Comparison of ENCODE assay signal across 15 cellular contexts in the genomic region with DNA sequence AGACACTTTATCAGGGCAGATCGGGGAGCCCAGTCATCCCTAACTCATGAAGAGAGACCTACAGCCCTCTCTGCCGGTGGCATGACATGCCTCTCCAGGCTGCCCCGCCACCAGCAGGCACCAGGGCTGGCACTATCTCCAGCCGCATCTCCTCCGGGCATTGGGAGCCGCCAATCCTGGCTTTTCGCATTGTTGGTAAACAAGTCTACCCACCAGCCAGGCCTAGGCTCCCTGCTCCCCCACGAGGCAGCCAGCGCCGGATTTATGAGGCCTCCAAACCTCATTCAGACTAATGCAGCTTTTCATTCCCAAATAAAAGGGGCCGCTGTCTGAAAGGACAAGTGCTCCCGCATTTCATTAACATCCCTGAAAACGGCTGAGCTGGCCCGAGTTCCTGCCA. TPM values are rescaled to one million over a fixed set of nuclear protein-coding genes. Genes with fewer than 3 reads are reported as not detected.
DNase-seq lines count a peak whose midpoint lies in the region; TF ChIP-seq lines count a peak whose summit lies in the region.
"Had no signal": no experiment of that assay in that cellular context is flagged by ENCODE, and none has a peak within 500 bp of the region (broad histone marks: within the 10 kb centered on the region; RNA-seq: fewer than 3 reads in every experiment).

No MANE protein-coding gene starts in this region.

- H3K9me3 ChIP-seq in BE2C, result no peaks in the 10 kb centered on the region
- H3K9me3 ChIP-seq: left lung, transverse colon had no signal

- TF ChIP-seq CTCF in BE2C (IDR thresholded peaks at IDR 0.05; ENCODE audit: low read depth, low read length), result no peak

- no peak overlapping the region for H3K4me3 ChIP-seq in BE2C (ENCODE audit: low read depth, low read length)
- H3K4me3 ChIP-seq: left lung, transverse colon had no signal

- peak; percentile 12 for DNase-seq in G401 (ENCODE audit: low spot score)
- peak; percentile 71 for DNase-seq in NCI-H1105 treated with DMSO at 0.1 percent for 48 hours (lab: John Stamatoyannopoulos, UW)
- peak in 40 of 56 donors; percentile 12 to 68 (median 42) for DNase-seq in amygdala (lab: John Stamatoyannopoulos, UW)
- DNase-seq in medulla oblongata (ENCODE audit: extremely low spot score), result peak; percentile 68
- no peak for DNase-seq in stimulated activated CD4-positive, alpha-beta T cell treated with anti-CD3 and anti-CD28 coated beads, Interleukin-4, amount 100 ng/mL, for 1 hour
- no peak for DNase-seq in RKO (ENCODE audit: low spot score)
- DNase-seq in BE2C, result no peak
- DNase-seq in T-helper 9 cell, result no peak
- DNase-seq: activated naive CD8-positive, alpha-beta T cell treated with anti-CD3 and anti-CD28 coated beads, Interleukin-2, amount 50 U/mL, for 24 hours; DND-41; left lung; transverse colon had no signal

- H3K4me1 ChIP-seq in BE2C, result peaks cover 9% of the 10 kb centered on the region

- H3K27me3 ChIP-seq in BE2C, result peaks cover under 1% of the 10 kb centered on the region; the same call in 1 of the 2 replicates

- no peaks in the 10 kb centered on the region for H3K36me3 ChIP-seq in BE2C
- H3K36me3 ChIP-seq: left lung, transverse colon had no signal

- in situ Hi-C loops in G401 (cut with HindIII; ENCODE audit: low sequenced_read_pairs), result no loop called here

RNA-seq across cellular contexts. Expression of gene GRIK3, which starts 3.4 kb away (rescaled TPM):
- not detected in 2 replicates for total RNA-seq in G401 (2014; rRNA removed; shearing (Covaris generic))
- polyA plus RNA-seq in BE2C (2012; ENCODE audit: insufficient read depth, insufficient read length, low read depth), result 9.3 TPM
- total RNA-seq: activated CD8-positive, alpha-beta T cell treated with anti-CD3 and anti-CD28 coated beads for 36 hours; activated T-helper 1 cell treated with anti-CD3 and anti-CD28 coated beads, Interleukin-12 subunit alpha, Interleukin-12 subunit beta, Interleukin-2, Interleukin-4 antibody, amounts not matched to agents 30 ng/mL and 10 ng/mL and 1 ng/mL, durations not matched to agents 14 hours and 24 hours and 36 hours; osteoblast had no signal

Comparison
In these comparisons a context has a peak if more than half of its experiments do, and no peak if none do; other contexts are left out.
1. DNase-seq: peak in G401 (single experiment), NCI-H1105 treated with DMSO at 0.1 percent for 48 hours (single experiment), amygdala (40 of 56) and medulla oblongata (single experiment); none in stimulated activated CD4-positive, alpha-beta T cell treated with anti-CD3 and anti-CD28 coated beads, Interleukin-4, amount 100 ng/mL, for 1 hour (single experiment), RKO (single experiment), BE2C (single experiment) and T-helper 9 cell (single experiment).